Comparison of ENCODE assay signal across 8 cellular contexts in the genomic region with DNA sequence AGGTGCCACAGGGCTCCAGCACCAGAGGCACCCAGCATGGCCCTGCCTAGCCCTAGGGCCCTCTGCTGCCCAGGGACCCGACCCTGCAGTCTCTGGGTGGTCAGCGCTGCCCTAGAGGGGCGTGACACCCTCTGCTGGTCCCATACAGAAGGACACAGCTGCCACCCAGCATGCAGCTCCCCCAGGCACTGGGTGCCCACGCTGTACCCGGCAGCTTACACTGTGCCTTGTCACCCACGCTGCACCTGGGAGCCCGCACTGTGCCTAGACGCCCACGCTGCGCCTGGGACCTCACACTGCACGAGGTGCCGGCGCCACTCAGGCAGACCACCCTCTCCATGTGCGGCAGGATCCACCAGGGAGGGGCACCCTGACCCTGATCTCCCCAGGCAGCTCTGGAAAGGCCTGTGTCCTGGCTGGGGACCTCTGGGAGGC. TPM values are rescaled to one million over a fixed set of nuclear protein-coding genes. Genes with fewer than 3 reads are reported as not detected.
A peak's percentile ranks its signal among the peaks of the same experiment; 100 is the strongest.
DNase-seq lines count a peak whose midpoint lies in the region; ATAC-seq and TF ChIP-seq lines count a peak whose summit lies in the region.

No MANE protein-coding gene starts in this region.

- no peaks in the 10 kb centered on the region for H3K79me1 ChIP-seq in IMR-90 (ENCODE audit: low read depth in 1 of 2, low read length in 2 of 2)

- H3K4me1 Mint-ChIP-seq in activated naive CD8-positive, alpha-beta T cell treated with anti-CD3 and anti-CD28 coated beads, Interleukin-2, amount 10 ng/mL, durations not matched to agents 7 days and 5 days, result peaks cover 10% of the 10 kb centered on the region
- peaks cover 12 to 32% (median 29%) of the 10 kb centered on the region in 4 donors for H3K4me1 Mint-ChIP-seq in naive thymus-derived CD8-positive, alpha-beta T cell

- H3K36me3 Mint-ChIP-seq in activated naive CD8-positive, alpha-beta T cell treated with anti-CD3 and anti-CD28 coated beads, Interleukin-2, amount 10 ng/mL, durations not matched to agents 7 days and 5 days, result no peaks in the 10 kb centered on the region
- H3K36me3 Mint-ChIP-seq in naive thymus-derived CD8-positive, alpha-beta T cell, result no peaks in the 10 kb centered on the region

- peaks cover 10% of the 10 kb centered on the region for H3K4me1 ChIP-seq in IMR-90 (ENCODE audit: control insufficient read depth, insufficient read depth, low read length)

- H2BK20ac ChIP-seq in IMR-90 (ENCODE audit: low read depth, low read length), result no peak overlapping the region

- H3K4me3 Mint-ChIP-seq in activated naive CD8-positive, alpha-beta T cell treated with anti-CD3 and anti-CD28 coated beads, Interleukin-2, amount 10 ng/mL, durations not matched to agents 7 days and 5 days, result no peak overlapping the region
- H3K4me3 Mint-ChIP-seq in naive thymus-derived CD8-positive, alpha-beta T cell, result peak overlapping the region in 8 of 10 donors; percentile 12 to 64 (median 53)

- TF ChIP-seq RAD21 in IMR-90 (IDR thresholded peaks at IDR 0.05; ENCODE audit: low read length), result no peak

- no peaks in the 10 kb centered on the region for H3K9me3 Mint-ChIP-seq in activated naive CD8-positive, alpha-beta T cell treated with anti-CD3 and anti-CD28 coated beads, Interleukin-2, amount 10 ng/mL, durations not matched to agents 7 days and 5 days
- no peaks in the 10 kb centered on the region for H3K9me3 Mint-ChIP-seq in naive thymus-derived CD8-positive, alpha-beta T cell

- no peak overlapping the region for H4K91ac ChIP-seq in IMR-90 (ENCODE audit: insufficient read depth, low read depth, low read length)

- H3K27me3 Mint-ChIP-seq in activated naive CD8-positive, alpha-beta T cell treated with anti-CD3 and anti-CD28 coated beads, Interleukin-2, amount 10 ng/mL, durations not matched to agents 7 days and 5 days, result no peaks in the 10 kb centered on the region
- no peaks in the 10 kb centered on the region for H3K27me3 Mint-ChIP-seq in naive thymus-derived CD8-positive, alpha-beta T cell

- H3K36me3 ChIP-seq in IMR-90 (ENCODE audit: control insufficient read depth, insufficient read depth, low read length), result no peaks in the 10 kb centered on the region

- in situ Hi-C loops in IMR-90 (cut with MboI; ENCODE audit: low sequenced_read_pairs), result loop anchor here (5.0 kb wide), 1 partner anchor 60 kb away; no protein-coding TSS in a partner anchor

- H3K14ac ChIP-seq in IMR-90 (replicated peaks; ENCODE audit: low read depth, low read length), result no peak overlapping the region

- 87% methylated on average over 3 of the region's 14 CpGs; no CpG with 5 or more reads in 1 of the 2 experiments for WGBS in IMR-90 (ENCODE audit: extremely low coverage in 2 of 2, insufficient read length in 1 of 2), 2 experiments

- H3K56ac ChIP-seq in IMR-90 (ENCODE audit: extremely low read depth, insufficient read depth, low read length), result no peak overlapping the region

- H3K23ac ChIP-seq in IMR-90 (ENCODE audit: low read depth, low read length), result no peak overlapping the region

- H3K9me1 ChIP-seq in IMR-90 (ENCODE audit: insufficient read depth, low read length), result no peaks in the 10 kb centered on the region

- H3K27ac Mint-ChIP-seq in activated naive CD8-positive, alpha-beta T cell treated with anti-CD3 and anti-CD28 coated beads, Interleukin-2, amount 10 ng/mL, durations not matched to agents 7 days and 5 days, result peak overlapping the region; percentile 70
- peak overlapping the region; percentile 82 to 98 (median 94) for H3K27ac Mint-ChIP-seq in naive thymus-derived CD8-positive, alpha-beta T cell

- peak overlapping the region; percentile 8 for H2AFZ ChIP-seq in IMR-90 (replicated peaks; ENCODE audit: low read length, poor library complexity)

- no peaks in the 10 kb centered on the region for H4K20me1 ChIP-seq in IMR-90 (ENCODE audit: insufficient read depth, low read length)

- BruUV-seq in IMR-90 (replicated peaks; lab: Mats Ljungman, UMichigan), result no TSS peak

- POLR2A ChIA-PET in AG04449 (lab: Yijun Ruan, JAX), result no interaction called here
- POLR2A ChIA-PET in IMR-90 (lab: Charles Lee; ENCODE audit: unreplicated experiment), result no interaction called here
- POLR2A ChIA-PET in activated naive CD8-positive, alpha-beta T cell treated with anti-CD3 and anti-CD28 coated beads, Interleukin-2, amount 10 ng/mL, durations not matched to agents 7 days and 5 days (lab: Charles Lee), result interaction anchor here (1.0 to 1.6 kb wide), 2 partner anchors 123 to 223 kb away, joined by 3 to 4 read pairs; no protein-coding TSS in a partner anchor
- POLR2A ChIA-PET in naive thymus-derived CD8-positive, alpha-beta T cell (lab: Charles Lee), result interaction anchor here (1.4 to 1.5 kb wide), 4 partner anchors 13 to 66 kb away, joined by 3 to 4 read pairs (median 3); no protein-coding TSS in a partner anchor

- H2AK5ac ChIP-seq in IMR-90 (ENCODE audit: low read depth, low read length), result no peak overlapping the region

- H3K4ac ChIP-seq in IMR-90 (ENCODE audit: low read depth, low read length), result no peak overlapping the region

- no peak overlapping the region for H2BK5ac ChIP-seq in IMR-90 (ENCODE audit: low read depth, low read length, poor library complexity, severe bottlenecking)

- H3K9ac ChIP-seq in IMR-90 (ENCODE audit: low read depth, low read length), result no peak overlapping the region

- TF ChIP-seq CTCF in AG04449 (IDR thresholded peaks at IDR 0.05; ENCODE audit: insufficient read depth, low read length, missing control alignments) (peak; percentile 13), IMR-90 (conservative IDR thresholded peaks at IDR 0.05; ENCODE audit: low read depth, low read length) (peak; percentile 19; the same call in 1 of the 2 replicates)

- H3K27me3 ChIP-seq in IMR-90 (ENCODE audit: control insufficient read depth, insufficient read depth, low read length), result peaks cover 8% of the 10 kb centered on the region; the same call in 1 of the 2 replicates

- CTCF ChIA-PET in AG04449 (lab: Yijun Ruan, JAX) (interaction anchor here (0.9 to 6.6 kb wide), 7 partner anchors 8 to 233 kb away, joined by 3 to 56 read pairs (median 4); no protein-coding TSS in a partner anchor), IMR-90 (lab: Yijun Ruan, JAX) (no interaction called here)

- no peak overlapping the region for H4K8ac ChIP-seq in IMR-90 (ENCODE audit: low read depth in 2 of 2, low read length in 2 of 2)

- no peak overlapping the region for H4K5ac ChIP-seq in IMR-90 (ENCODE audit: low read depth, low read length)

- intact Hi-C loops in IMR-90 (cut with micrococcal nuclease), result no loop called here

- H3K4me3 ChIP-seq in AG04449 (ENCODE audit: low read depth, low read length) (no peak overlapping the region), IMR-90 (ENCODE audit: insufficient read depth, low read depth, low read length) (no peak overlapping the region)

- H2BK120ac ChIP-seq in IMR-90 (ENCODE audit: low read depth, low read length), result no peak overlapping the region

- ATAC-seq in IMR-90 (ENCODE audit: low read depth) (no peak), HG02763 (IDR thresholded peaks at IDR 0.05; ENCODE audit: unreplicated experiment) (no peak)
- no peak for ATAC-seq in activated naive CD8-positive, alpha-beta T cell treated with anti-CD3 and anti-CD28 coated beads, Interleukin-2, amount 10 ng/mL, durations not matched to agents 7 days and 5 days (ENCODE audit: low read depth)
- ATAC-seq in naive thymus-derived CD8-positive, alpha-beta T cell, result peak in 1 of 2 donors; percentile 21

- H2BK15ac ChIP-seq in IMR-90 (ENCODE audit: low read depth, low read length), result no peak overlapping the region

- dilution Hi-C loops in IMR-90 (cut with HindIII; ENCODE audit: low sequenced_read_pairs, unreplicated experiment), result no loop called here

- no peak overlapping the region for H3K18ac ChIP-seq in IMR-90 (ENCODE audit: low read depth, low read length)

- H3K27ac ChIP-seq in IMR-90 (ENCODE audit: insufficient read depth, low read length), result no peak overlapping the region

- H2AK9ac ChIP-seq in IMR-90 (replicated peaks; ENCODE audit: low read depth, low read length, poor library complexity), result peak overlapping the region; percentile 66

- no peak overlapping the region for H3K4me2 ChIP-seq in IMR-90 (ENCODE audit: low read depth, low read length)

- no peak for TF ChIP-seq POLR2A in IMR-90 (IDR thresholded peaks at IDR 0.05; ENCODE audit: low read depth, low read length)

- DNase-seq in AG04449 (ENCODE audit: low read depth, low spot score) (no peak), IMR-90 (no peak), hippocampal formation (lab: John Stamatoyannopoulos, UW) (no peak), SKM-1 (lab: John Stamatoyannopoulos, UW; ENCODE audit: unreplicated experiment) (no peak), retina (no peak)
- peak; percentile 60 for DNase-seq in activated naive CD8-positive, alpha-beta T cell treated with anti-CD3 and anti-CD28 coated beads, Interleukin-2, amount 10 ng/mL, durations not matched to agents 7 days and 5 days
- DNase-seq in naive thymus-derived CD8-positive, alpha-beta T cell, result peak in 7 of 10 donors; percentile 32 to 46 (median 40)

- H3K9me3 ChIP-seq in IMR-90 (ENCODE audit: control insufficient read depth, insufficient read depth, low read length), result no peaks in the 10 kb centered on the region

TF ChIP-seq in IMR-90, 13 proteins besides CTCF, POLR2A, EP300 and RAD21 (continues in another document):
- TF ChIP-seq, protein P1, sequence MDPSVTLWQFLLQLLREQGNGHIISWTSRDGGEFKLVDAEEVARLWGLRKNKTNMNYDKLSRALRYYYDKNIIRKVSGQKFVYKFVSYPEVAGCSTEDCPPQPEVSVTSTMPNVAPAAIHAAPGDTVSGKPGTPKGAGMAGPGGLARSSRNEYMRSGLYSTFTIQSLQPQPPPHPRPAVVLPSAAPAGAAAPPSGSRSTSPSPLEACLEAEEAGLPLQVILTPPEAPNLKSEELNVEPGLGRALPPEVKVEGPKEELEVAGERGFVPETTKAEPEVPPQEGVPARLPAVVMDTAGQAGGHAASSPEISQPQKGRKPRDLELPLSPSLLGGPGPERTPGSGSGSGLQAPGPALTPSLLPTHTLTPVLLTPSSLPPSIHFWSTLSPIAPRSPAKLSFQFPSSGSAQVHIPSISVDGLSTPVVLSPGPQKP (IDR thresholded peaks at IDR 0.05; ENCODE audit: borderline replicate concordance, low read depth, low read length), result no peak
- TF ChIP-seq RFX5 (IDR thresholded peaks at IDR 0.05; ENCODE audit: low read depth, low read length) (no peak), BHLHE40 (IDR thresholded peaks at IDR 0.05; ENCODE audit: low read depth, low read length) (no peak), NFE2L2 (IDR thresholded peaks at IDR 0.05; ENCODE audit: low read depth, low read length) (no peak), MXI1 (IDR thresholded peaks at IDR 0.05; ENCODE audit: borderline replicate concordance, low read depth, low read length) (no peak), CHD1 (IDR thresholded peaks at IDR 0.05; ENCODE audit: low read depth, low read length) (no peak)

RNA-seq across cellular contexts. Expression of a gene that starts 55.2 kb away (rescaled TPM):
- 1.9 and 2.2 TPM in 2 replicates for total RNA-seq in IMR-90 (2012; rRNA removed)
- polyA plus RNA-seq in IMR-90 (2012; rRNA removed), result 1.7 and 2.1 TPM in 2 replicates
- polyA plus RNA-seq in IMR-90 (2012; cell fraction: cytosol; rRNA removed), result 2.2 and 3.6 TPM in 2 replicates
- 1.8 and 4.6 TPM in 2 replicates for polyA plus RNA-seq in IMR-90 (2012; cell fraction: nucleus; rRNA removed; ENCODE audit: low replicate concordance)
- total RNA-seq in activated naive CD8-positive, alpha-beta T cell treated with anti-CD3 and anti-CD28 coated beads, Interleukin-2, amount 10 ng/mL, durations not matched to agents 7 days and 5 days, result 10 to 100 TPM; 16.6 to 17.1 TPM
- total RNA-seq in naive thymus-derived CD8-positive, alpha-beta T cell, result 10 to 100 TPM in 1 of 2 experiments, 1 to 10 TPM in 1; 9.1 to 10.2 TPM
- 1 to 10 TPM; 1.2 to 2.9 (median 1.9) TPM for polyA plus RNA-seq in naive thymus-derived CD8-positive, alpha-beta T cell

Comparison
In these comparisons a context has a peak if more than half of its experiments do, and no peak if none do; other contexts are left out.
1. DNase-seq: peak in activated naive CD8-positive, alpha-beta T cell treated with anti-CD3 and anti-CD28 coated beads, Interleukin-2, amount 10 ng/mL, durations not matched to agents 7 days and 5 days (single experiment) and naive thymus-derived CD8-positive, alpha-beta T cell (7 of 10); none in AG04449 (single experiment), IMR-90 (single experiment), hippocampal formation (0 of 2), SKM-1 (single experiment) and retina (single experiment).
2. POLR2A ChIA-PET loops: an anchor here in activated naive CD8-positive, alpha-beta T cell treated with anti-CD3 and anti-CD28 coated beads, Interleukin-2, amount 10 ng/mL, durations not matched to agents 7 days and 5 days (1.0 to 1.6 kb wide) and naive thymus-derived CD8-positive, alpha-beta T cell (1.4 to 1.5 kb wide); none called in AG04449 and IMR-90.